8 cellular contexts compared by ENCODE assay signal in genomic region chr18:2961828-2962227, GRCh38. TPM values are rescaled to one million over a fixed set of nuclear protein-coding genes. Genes with fewer than 3 reads are reported as not detected.
DNase-seq lines count a peak whose midpoint lies in the region; ATAC-seq and TF ChIP-seq lines count a peak whose summit lies in the region.

No MANE protein-coding gene starts in this region.

- no peak for DNase-seq in CD8-positive, alpha-beta T cell
- DNase-seq in M059J (ENCODE audit: low read depth) (peak; percentile 49), neural crest cell (ENCODE audit: low read depth, low spot score) (no peak), dedifferentiated amniotic fluid mesenchymal stem cell (ENCODE audit: extremely low spot score) (no peak), SK-N-DZ (ENCODE audit: low spot score) (no peak), mesenteric fat pad (ENCODE audit: low spot score) (no peak), SHP77 (lab: John Stamatoyannopoulos, UW) (no peak)

- H3K27me3 ChIP-seq in CD8-positive, alpha-beta T cell (ENCODE audit: insufficient read depth, low read length) = no peaks in the 10 kb centered on the region

- H3K27ac Mint-ChIP-seq in CD8-positive, alpha-beta T cell = peak overlapping the region; percentile 97
- H3K27ac Mint-ChIP-seq in dendritic cell treated with granulocyte-macrophage colony-stimulating factor and Interleukin-4, amounts not matched to agents 40 ng/mL and 50 ng/mL, for 4 days = peak overlapping the region; percentile 76
- peak overlapping the region; percentile 79 for H3K27ac Mint-ChIP-seq in neural crest cell (ENCODE audit: unreplicated experiment)

- CTCF ChIA-PET in CD8-positive, alpha-beta T cell (lab: Charles Lee) = interaction anchor here (1.0 to 10.6 kb wide), 7 partner anchors 10 to 101 kb away, joined by 3 to 127 read pairs (median 6); no protein-coding TSS in a partner anchor

- peaks cover 23% of the 10 kb centered on the region for H3K36me3 Mint-ChIP-seq in CD8-positive, alpha-beta T cell
- no peaks in the 10 kb centered on the region for H3K36me3 Mint-ChIP-seq in dendritic cell treated with granulocyte-macrophage colony-stimulating factor and Interleukin-4, amounts not matched to agents 40 ng/mL and 50 ng/mL, for 4 days (ENCODE audit: low read depth)
- H3K36me3 Mint-ChIP-seq in neural crest cell (ENCODE audit: low read depth) = peaks cover 5% of the 10 kb centered on the region

- POLR2A ChIA-PET in CD8-positive, alpha-beta T cell (lab: Charles Lee) = interaction anchor here (0.6 to 6.8 kb wide), 9 partner anchors 9 to 280 kb away, joined by 3 to 86 read pairs (median 4); no protein-coding TSS in a partner anchor

- H3K36me3 ChIP-seq in CD8-positive, alpha-beta T cell (ENCODE audit: insufficient read depth, low read length) = no peaks in the 10 kb centered on the region

- intact Hi-C loops in CD8-positive, alpha-beta T cell (cut with DNase I, micrococcal nuclease) = loop anchor here (2.0 to 5.0 kb wide), 2 partner anchors 21 to 325 kb away; no protein-coding TSS in a partner anchor
- intact Hi-C loops in dendritic cell treated with granulocyte-macrophage colony-stimulating factor and Interleukin-4, amounts not matched to agents 40 ng/mL and 50 ng/mL, for 4 days (cut with micrococcal nuclease) = no loop called here

- peaks cover 91% of the 10 kb centered on the region for H3K4me1 ChIP-seq in CD8-positive, alpha-beta T cell (ENCODE audit: insufficient read depth, low read length)

- ATAC-seq in CD8-positive, alpha-beta T cell = no peak

- H3K4me3 Mint-ChIP-seq in CD8-positive, alpha-beta T cell = peak overlapping the region; percentile 80
- H3K4me3 Mint-ChIP-seq in dendritic cell treated with granulocyte-macrophage colony-stimulating factor and Interleukin-4, amounts not matched to agents 40 ng/mL and 50 ng/mL, for 4 days = no peak overlapping the region
- H3K4me3 Mint-ChIP-seq in neural crest cell = no peak overlapping the region

- TF ChIP-seq CTCF in CD8-positive, alpha-beta T cell (IDR thresholded peaks at IDR 0.05) = no peak
- no peak for TF ChIP-seq CTCF in neural crest cell (conservative IDR thresholded peaks at IDR 0.05)

- no peaks in the 10 kb centered on the region for H3K9me3 Mint-ChIP-seq in CD8-positive, alpha-beta T cell
- H3K9me3 Mint-ChIP-seq in dendritic cell treated with granulocyte-macrophage colony-stimulating factor and Interleukin-4, amounts not matched to agents 40 ng/mL and 50 ng/mL, for 4 days = no peaks in the 10 kb centered on the region
- no peaks in the 10 kb centered on the region for H3K9me3 Mint-ChIP-seq in neural crest cell

- peaks cover 87% of the 10 kb centered on the region for H3K4me1 Mint-ChIP-seq in CD8-positive, alpha-beta T cell (ENCODE audit: low read depth)
- peaks cover 49% of the 10 kb centered on the region for H3K4me1 Mint-ChIP-seq in dendritic cell treated with granulocyte-macrophage colony-stimulating factor and Interleukin-4, amounts not matched to agents 40 ng/mL and 50 ng/mL, for 4 days (ENCODE audit: low read depth)
- H3K4me1 Mint-ChIP-seq in neural crest cell = peaks cover 29% of the 10 kb centered on the region

- peak overlapping the region; percentile 65 for H3K27ac ChIP-seq in CD8-positive, alpha-beta T cell (ENCODE audit: low read depth, low read length)

- H3K4me3 ChIP-seq in CD8-positive, alpha-beta T cell (ENCODE audit: low read depth, low read length) = peak overlapping the region; percentile 8

- H3K9me3 ChIP-seq in CD8-positive, alpha-beta T cell (ENCODE audit: low read length) = no peaks in the 10 kb centered on the region

- H3K27me3 Mint-ChIP-seq in CD8-positive, alpha-beta T cell (ENCODE audit: low read depth) = no peaks in the 10 kb centered on the region
- no peaks in the 10 kb centered on the region for H3K27me3 Mint-ChIP-seq in dendritic cell treated with granulocyte-macrophage colony-stimulating factor and Interleukin-4, amounts not matched to agents 40 ng/mL and 50 ng/mL, for 4 days
- H3K27me3 Mint-ChIP-seq in neural crest cell (ENCODE audit: low read depth) = no peaks in the 10 kb centered on the region

RNA-seq across cellular contexts. Expression of gene LPIN2, which starts 51.1 kb away (rescaled TPM):
- total RNA-seq in CD8-positive, alpha-beta T cell = 10 to 100 TPM; 50.3 to 50.9 TPM
- 29.5 and 36.2 TPM in 2 replicates for total RNA-seq in M059J (2014; rRNA removed; shearing (Covaris generic))
- total RNA-seq in neural crest cell (22.5 and 22.6 TPM in 2 replicates), mesenteric fat pad (29.0 TPM)
- 12.1 and 16.6 TPM in 2 replicates for polyA plus RNA-seq in SK-N-DZ (2014; cell fraction: cytosol; rRNA removed)
- 15.4 and 16.2 TPM in 2 replicates for polyA plus RNA-seq in SK-N-DZ (2014; cell fraction: nucleus; rRNA removed)
